ENCODE assay signal across 1 cellular context in the genomic region with DNA sequence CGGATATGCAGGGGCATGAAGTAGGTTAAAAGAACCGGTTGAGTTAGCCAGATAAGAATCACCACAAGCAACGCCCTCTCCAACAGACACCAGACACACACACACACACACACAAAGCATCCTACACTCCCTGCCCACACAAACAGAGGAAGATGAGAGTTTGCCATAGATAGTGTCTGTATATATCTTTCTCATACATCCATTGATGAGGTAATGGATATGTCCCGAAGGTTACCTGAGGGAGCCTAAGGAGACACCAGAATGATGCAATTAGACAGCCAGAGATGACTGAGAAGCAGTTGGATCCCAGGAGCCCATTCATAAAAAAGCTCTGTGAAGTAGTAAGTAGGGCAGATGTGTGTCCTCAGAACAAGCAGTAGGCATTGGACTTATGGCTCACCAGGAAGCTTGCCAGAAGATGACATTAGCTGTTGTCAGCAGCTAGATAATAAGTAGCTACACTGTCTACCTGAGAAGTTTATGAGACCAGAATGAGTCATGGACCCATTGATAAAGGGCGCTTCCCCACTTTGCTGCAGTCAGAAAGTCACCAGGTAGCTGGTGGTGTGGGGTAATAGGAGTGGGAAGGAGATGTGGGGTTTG.
A peak's percentile ranks its signal among the peaks of the same experiment; 100 is the strongest.
TF ChIP-seq lines count a peak whose summit lies in the region.

No MANE protein-coding gene starts in this region.

TF ChIP-seq in K562, 482 proteins besides CTCF, POLR2A, EP300 and RAD21 (continued from another document):
- TF ChIP-seq PHF21A (IDR thresholded peaks at IDR 0.05; ENCODE audit: borderline replicate concordance, low read depth) (no peak), CEBPB (tag; IDR thresholded peaks at IDR 0.05) (peak; percentile 50), RAD51 (IDR thresholded peaks at IDR 0.05; ENCODE audit: borderline replicate concordance, low read depth) (no peak), MED1 (CRISPR knock-in tag; IDR thresholded peaks at IDR 0.05; ENCODE audit: borderline replicate concordance) (no peak), CEBPG (CRISPR knock-in tag; IDR thresholded peaks at IDR 0.05) (peak; percentile 53), CEBPG (tag; conservative IDR thresholded peaks at IDR 0.05 in 1 of 2, IDR thresholded peaks at IDR 0.05 in 1 of 2) (peak; percentile 21 to 75; a peak in 3 of 4 replicates), JUND (IDR thresholded peaks at IDR 0.05; ENCODE audit: borderline replicate concordance, low read depth, low read length) (peak; percentile 46; the same call in 1 of the 2 replicates), JUND (tag; IDR thresholded peaks at IDR 0.05; ENCODE audit: borderline replicate concordance, low read depth, low read length) (no peak), COPS2 (conservative IDR thresholded peaks at IDR 0.05) (no peak), PCBP2 (IDR thresholded peaks at IDR 0.05; ENCODE audit: low read depth, low read length, poor library complexity, severe bottlenecking) (no peak), ZNF124 (CRISPR knock-in tag; IDR thresholded peaks at IDR 0.05) (no peak), MCM7 (IDR thresholded peaks at IDR 0.05) (no peak), PHF8 (IDR thresholded peaks at IDR 0.05; ENCODE audit: borderline replicate concordance, low read length) (no peak), FOSL1 (tag; conservative IDR thresholded peaks at IDR 0.05) (peak; percentile 46; the same call in 1 of the 2 replicates), ELF4 (CRISPR knock-in tag; IDR thresholded peaks at IDR 0.05) (no peak), FUS (optimal IDR thresholded peaks at IDR 0.05; ENCODE audit: low read depth, low read length) (no peak), NFE2L1 (tag; IDR thresholded peaks at IDR 0.05; ENCODE audit: borderline replicate concordance, low read depth) (no peak), DMBX1 (CRISPR knock-in tag; IDR thresholded peaks at IDR 0.05; ENCODE audit: borderline replicate concordance) (no peak), TCFL5 (CRISPR knock-in tag; conservative IDR thresholded peaks at IDR 0.05) (no peak)
- TF ChIP-seq, protein P1, sequence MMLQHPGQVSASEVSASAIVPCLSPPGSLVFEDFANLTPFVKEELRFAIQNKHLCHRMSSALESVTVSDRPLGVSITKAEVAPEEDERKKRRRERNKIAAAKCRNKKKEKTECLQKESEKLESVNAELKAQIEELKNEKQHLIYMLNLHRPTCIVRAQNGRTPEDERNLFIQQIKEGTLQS (IDR thresholded peaks at IDR 0.05) = peak; percentile 60
- TF ChIP-seq, protein P1 (CRISPR knock-in tag; conservative IDR thresholded peaks at IDR 0.05) = no peak
- TF ChIP-seq, protein P2, sequence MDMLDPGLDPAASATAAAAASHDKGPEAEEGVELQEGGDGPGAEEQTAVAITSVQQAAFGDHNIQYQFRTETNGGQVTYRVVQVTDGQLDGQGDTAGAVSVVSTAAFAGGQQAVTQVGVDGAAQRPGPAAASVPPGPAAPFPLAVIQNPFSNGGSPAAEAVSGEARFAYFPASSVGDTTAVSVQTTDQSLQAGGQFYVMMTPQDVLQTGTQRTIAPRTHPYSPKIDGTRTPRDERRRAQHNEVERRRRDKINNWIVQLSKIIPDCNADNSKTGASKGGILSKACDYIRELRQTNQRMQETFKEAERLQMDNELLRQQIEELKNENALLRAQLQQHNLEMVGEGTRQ (CRISPR knock-in tag; IDR thresholded peaks at IDR 0.05) = no peak
- TF ChIP-seq, protein P3, sequence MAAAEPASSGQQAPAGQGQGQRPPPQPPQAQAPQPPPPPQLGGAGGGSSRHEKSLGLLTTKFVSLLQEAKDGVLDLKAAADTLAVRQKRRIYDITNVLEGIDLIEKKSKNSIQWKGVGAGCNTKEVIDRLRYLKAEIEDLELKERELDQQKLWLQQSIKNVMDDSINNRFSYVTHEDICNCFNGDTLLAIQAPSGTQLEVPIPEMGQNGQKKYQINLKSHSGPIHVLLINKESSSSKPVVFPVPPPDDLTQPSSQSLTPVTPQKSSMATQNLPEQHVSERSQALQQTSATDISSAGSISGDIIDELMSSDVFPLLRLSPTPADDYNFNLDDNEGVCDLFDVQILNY (CRISPR knock-in tag; IDR thresholded peaks at IDR 0.05) = no peak
- TF ChIP-seq, protein P4, sequence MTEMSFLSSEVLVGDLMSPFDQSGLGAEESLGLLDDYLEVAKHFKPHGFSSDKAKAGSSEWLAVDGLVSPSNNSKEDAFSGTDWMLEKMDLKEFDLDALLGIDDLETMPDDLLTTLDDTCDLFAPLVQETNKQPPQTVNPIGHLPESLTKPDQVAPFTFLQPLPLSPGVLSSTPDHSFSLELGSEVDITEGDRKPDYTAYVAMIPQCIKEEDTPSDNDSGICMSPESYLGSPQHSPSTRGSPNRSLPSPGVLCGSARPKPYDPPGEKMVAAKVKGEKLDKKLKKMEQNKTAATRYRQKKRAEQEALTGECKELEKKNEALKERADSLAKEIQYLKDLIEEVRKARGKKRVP (CRISPR knock-in tag; IDR thresholded peaks at IDR 0.05) = 0 out of 2 replicates have a peak, but pooled peaks have one; percentile 12
- TF ChIP-seq, protein P5, sequence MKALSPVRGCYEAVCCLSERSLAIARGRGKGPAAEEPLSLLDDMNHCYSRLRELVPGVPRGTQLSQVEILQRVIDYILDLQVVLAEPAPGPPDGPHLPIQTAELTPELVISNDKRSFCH (CRISPR knock-in tag; IDR thresholded peaks at IDR 0.05) = no peak
- TF ChIP-seq, protein P5 (tag; IDR thresholded peaks at IDR 0.05) = no peak
